In genomic region chr5:117379521-117379920, GRCh38 we compare ENCODE assay signal across 15 cellular contexts.
DNase-seq lines count a peak whose midpoint lies in the region; ATAC-seq and TF ChIP-seq lines count a peak whose summit lies in the region.
"Had no signal": no experiment of that assay in that cellular context is flagged by ENCODE, and none has a peak within 500 bp of the region (broad histone marks: within the 10 kb centered on the region; RNA-seq: fewer than 3 reads in every experiment).

No MANE protein-coding gene starts in this region.

- CTCF ChIA-PET in activated CD8-positive, alpha-beta T cell treated with anti-CD3 and anti-CD28 coated beads, Interleukin-2, amount 10 ng/mL, durations not matched to agents 7 days and 5 days (lab: Charles Lee): no interaction called here

- TF ChIP-seq CTCF in LNCaP clone FGC (IDR thresholded peaks at IDR 0.05; ENCODE audit: control insufficient read depth, extremely low read depth, insufficient read depth) (no peak), epithelial cell of esophagus (IDR thresholded peaks at IDR 0.05; ENCODE audit: insufficient read depth, low read depth, low read length, missing control alignments) (no peak), foreskin keratinocyte (conservative IDR thresholded peaks at IDR 0.05) (no peak), coronary artery (IDR thresholded peaks at IDR 0.05) (no peak)

- no peaks in the 10 kb centered on the region for H3K36me3 Mint-ChIP-seq in activated CD8-positive, alpha-beta T cell treated with anti-CD3 and anti-CD28 coated beads, Interleukin-2, amount 10 ng/mL, durations not matched to agents 7 days and 5 days (ENCODE audit: low read depth)
- H3K36me3 Mint-ChIP-seq: CD4-positive, alpha-beta memory T cell had no signal

- H3K9me3 Mint-ChIP-seq in activated CD8-positive, alpha-beta T cell treated with anti-CD3 and anti-CD28 coated beads, Interleukin-2, amount 10 ng/mL, durations not matched to agents 7 days and 5 days (ENCODE audit: insufficient read depth): no peaks in the 10 kb centered on the region

- no peak overlapping the region for H3K27ac Mint-ChIP-seq in activated CD8-positive, alpha-beta T cell treated with anti-CD3 and anti-CD28 coated beads, Interleukin-2, amount 10 ng/mL, durations not matched to agents 7 days and 5 days
- H3K27ac Mint-ChIP-seq: CD4-positive, alpha-beta memory T cell; HFFc6 had no signal

- ATAC-seq in foreskin keratinocyte (peak; percentile 56), HG02970 (IDR thresholded peaks at IDR 0.05; ENCODE audit: low FRiP score, unreplicated experiment) (no peak)
- ATAC-seq in activated CD8-positive, alpha-beta T cell treated with anti-CD3 and anti-CD28 coated beads, Interleukin-2, amount 10 ng/mL, durations not matched to agents 7 days and 5 days: no peak

- H3K36me3 ChIP-seq in SJCRH30: no peaks in the 10 kb centered on the region
- H3K36me3 ChIP-seq: HAP-1 had no signal

- no peaks in the 10 kb centered on the region for H3K27me3 Mint-ChIP-seq in activated CD8-positive, alpha-beta T cell treated with anti-CD3 and anti-CD28 coated beads, Interleukin-2, amount 10 ng/mL, durations not matched to agents 7 days and 5 days (ENCODE audit: low read depth)
- H3K27me3 Mint-ChIP-seq: CD4-positive, alpha-beta memory T cell had no signal

- peak overlapping the region; percentile 65 for H3K27ac ChIP-seq in SJCRH30
- H3K27ac ChIP-seq in foreskin keratinocyte: no peak overlapping the region
- no peak overlapping the region for H3K27ac ChIP-seq in coronary artery

- POLR2A ChIA-PET in activated CD8-positive, alpha-beta T cell treated with anti-CD3 and anti-CD28 coated beads, Interleukin-2, amount 10 ng/mL, durations not matched to agents 7 days and 5 days (lab: Charles Lee): no interaction called here

- H3K4me3 ChIP-seq in LNCaP clone FGC (ENCODE audit: low read depth, low read length) (no peak overlapping the region), SJCRH30 (no peak overlapping the region), epithelial cell of esophagus (ENCODE audit: low read length) (no peak overlapping the region), coronary artery (no peak overlapping the region)
- H3K4me3 ChIP-seq: HAP-1 had no signal

- H3K27me3 ChIP-seq in SJCRH30 (no peaks in the 10 kb centered on the region), foreskin keratinocyte (no peaks in the 10 kb centered on the region)

- H3K4me1 Mint-ChIP-seq in activated CD8-positive, alpha-beta T cell treated with anti-CD3 and anti-CD28 coated beads, Interleukin-2, amount 10 ng/mL, durations not matched to agents 7 days and 5 days (ENCODE audit: low read depth): no peaks in the 10 kb centered on the region
- H3K4me1 Mint-ChIP-seq: CD4-positive, alpha-beta memory T cell had no signal

- H3K4me1 ChIP-seq in SJCRH30: peaks cover 20% of the 10 kb centered on the region
- H3K4me1 ChIP-seq in foreskin keratinocyte: no peaks in the 10 kb centered on the region

- H3K9me3 ChIP-seq in SJCRH30 (replicated peaks): no peaks in the 10 kb centered on the region
- H3K9me3 ChIP-seq: HAP-1 had no signal

- H3K4me3 Mint-ChIP-seq in activated CD8-positive, alpha-beta T cell treated with anti-CD3 and anti-CD28 coated beads, Interleukin-2, amount 10 ng/mL, durations not matched to agents 7 days and 5 days: no peak overlapping the region
- H3K4me3 Mint-ChIP-seq: CD4-positive, alpha-beta memory T cell; HFFc6 had no signal

- peak; percentile 13 for DNase-seq in LNCaP clone FGC (ENCODE audit: low read depth)
- peak; percentile 43 to 76 for DNase-seq in SJCRH30
- peak; percentile 32 for DNase-seq in epithelial cell of esophagus (ENCODE audit: low read depth)
- DNase-seq in foreskin keratinocyte: no peak
- DNase-seq in activated CD8-positive, alpha-beta T cell treated with anti-CD3 and anti-CD28 coated beads, Interleukin-2, amount 10 ng/mL, durations not matched to agents 7 days and 5 days: no peak
- no peak for DNase-seq in coronary artery (ENCODE audit: low spot score)
- DNase-seq: Calu3; CD4-positive, alpha-beta memory T cell; COR-L47; DMS53; DMS79 treated with DMSO at 0.1 percent for 48 hours; GOT3; HFFc6 had no signal

Comparison
In these comparisons a context has a peak if more than half of its experiments do, and no peak if none do; other contexts are left out.
1. DNase-seq: peak in LNCaP clone FGC (single experiment), SJCRH30 (2 of 2) and epithelial cell of esophagus (single experiment); none in foreskin keratinocyte (0 of 2), activated CD8-positive, alpha-beta T cell treated with anti-CD3 and anti-CD28 coated beads, Interleukin-2, amount 10 ng/mL, durations not matched to agents 7 days and 5 days (single experiment) and coronary artery (single experiment).